10 cellular contexts compared by ENCODE assay signal in the genomic region with DNA sequence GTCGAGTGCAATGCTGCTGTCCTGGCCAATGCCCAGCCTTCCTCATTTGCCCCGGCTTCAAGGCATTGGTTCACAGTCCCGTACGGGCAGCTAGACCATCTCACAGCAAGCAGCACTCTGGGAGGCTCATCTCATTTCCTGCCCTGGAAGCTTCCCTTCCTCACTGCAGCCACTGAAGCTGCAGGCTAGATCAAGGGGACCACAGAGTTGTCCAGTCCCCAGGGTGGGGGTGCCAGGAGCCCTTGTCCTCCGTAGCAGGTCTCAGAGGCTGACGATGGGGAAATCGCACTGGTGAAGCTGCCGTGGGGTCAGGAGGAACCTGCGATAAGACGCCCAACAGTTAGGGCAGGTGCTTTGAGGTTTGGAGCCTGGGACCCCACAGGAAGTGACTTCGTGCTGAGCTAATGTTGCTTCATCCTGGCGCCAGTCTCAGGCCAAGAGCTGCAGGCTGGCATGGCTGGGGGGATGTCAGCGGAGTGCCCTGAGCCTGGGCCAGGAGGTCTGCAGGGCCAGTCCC. TPM values are rescaled to one million over a fixed set of nuclear protein-coding genes. Genes with fewer than 3 reads are reported as not detected.
DNase-seq lines count a peak whose midpoint lies in the region; ATAC-seq, FAIRE-seq and TF ChIP-seq lines count a peak whose summit lies in the region.
"Had no signal": no experiment of that assay in that cellular context is flagged by ENCODE, and none has a peak within 500 bp of the region (broad histone marks: within the 10 kb centered on the region; RNA-seq: fewer than 3 reads in every experiment).

TSS of gene SPNS3 (plus strand) at position 426 of the 517 bp plus-strand sequence. CDS start at position 454, 28 bp downstream.

- CTCF ChIA-PET in activated naive CD4-positive, alpha-beta T cell treated with anti-CD3 and anti-CD28 coated beads for 36 hours (lab: Charles Lee), result interaction anchor here (0.6 to 1.4 kb wide), 2 partner anchors 13 to 424 kb away, joined by 3 to 6 read pairs; no protein-coding TSS in a partner anchor

- intact Hi-C loops in activated naive CD4-positive, alpha-beta T cell treated with anti-CD3 and anti-CD28 coated beads for 36 hours (cut with micrococcal nuclease), result loop anchor here (5.0 kb wide), 1 partner anchor 49 kb away; no protein-coding TSS in a partner anchor

- TF ChIP-seq POLR2A in GM12891 (IDR thresholded peaks at IDR 0.05; ENCODE audit: low read depth, low read length), result no peak

- DNase-seq in GM12891 (ENCODE audit: insufficient read length, low spot score), result no peak
- peak; percentile 48 for DNase-seq in RPMI8226
- peak; percentile 64 for DNase-seq in activated naive CD4-positive, alpha-beta T cell treated with anti-CD3 and anti-CD28 coated beads for 36 hours
- peak; percentile 35 for DNase-seq in stimulated activated CD4-positive, alpha-beta T cell treated with anti-CD3 and anti-CD28 coated beads, Interleukin-1b, Interleukin-23, amount 100 ng/mL, for 48 hours
- no peak for DNase-seq in NCI-H2171 (lab: John Stamatoyannopoulos, UW)
- no peak for DNase-seq in superior temporal gyrus (ENCODE audit: extremely low spot score)
- DNase-seq in D341Med (ENCODE audit: low spot score), result no peak

- ATAC-seq in GM21447 (IDR thresholded peaks at IDR 0.05; ENCODE audit: unreplicated experiment), result no peak

- H3K4me3 Mint-ChIP-seq in activated naive CD4-positive, alpha-beta T cell treated with anti-CD3 and anti-CD28 coated beads for 36 hours, result peak within 1 kb of the TSS; percentile 74
- H3K4me3 Mint-ChIP-seq: brain had no signal

- peaks cover 25% of the 10 kb centered on the region for H3K4me1 Mint-ChIP-seq in activated naive CD4-positive, alpha-beta T cell treated with anti-CD3 and anti-CD28 coated beads for 36 hours (ENCODE audit: low read depth)
- H3K4me1 Mint-ChIP-seq: brain had no signal

- no peak within 1 kb of the TSS for H3K27ac Mint-ChIP-seq in activated naive CD4-positive, alpha-beta T cell treated with anti-CD3 and anti-CD28 coated beads for 36 hours
- H3K27ac Mint-ChIP-seq: brain had no signal

- H3K27me3 Mint-ChIP-seq in activated naive CD4-positive, alpha-beta T cell treated with anti-CD3 and anti-CD28 coated beads for 36 hours (ENCODE audit: low read depth), result no peaks in the 10 kb centered on the region

- FAIRE-seq in GM12891 (lab: Jason Lieb, UNC), result peak; percentile 96

- H3K36me3 Mint-ChIP-seq in activated naive CD4-positive, alpha-beta T cell treated with anti-CD3 and anti-CD28 coated beads for 36 hours (ENCODE audit: low read depth), result peaks cover 1% of the 10 kb centered on the region
- H3K36me3 Mint-ChIP-seq: brain had no signal

- H3K9me3 Mint-ChIP-seq in activated naive CD4-positive, alpha-beta T cell treated with anti-CD3 and anti-CD28 coated beads for 36 hours, result no peaks in the 10 kb centered on the region

TF ChIP-seq in GM12891, 5 proteins besides CTCF, POLR2A, EP300 and RAD21:
- TF ChIP-seq SPI1 (IDR thresholded peaks at IDR 0.05; ENCODE audit: low read depth, low read length) (no peak), POLR2AphosphoS5 (IDR thresholded peaks at IDR 0.05; ENCODE audit: low read depth, low read length) (no peak), POU2F2 (IDR thresholded peaks at IDR 0.05; ENCODE audit: low read depth, low read length) (no peak), TAF1 (IDR thresholded peaks at IDR 0.05; ENCODE audit: low read depth, low read length) (no peak), PAX5 (IDR thresholded peaks at IDR 0.05; ENCODE audit: insufficient read depth, low read length, severe bottlenecking) (no peak)

RNA-seq across cellular contexts. Expression of gene SPNS3, which starts in this region (rescaled TPM):
- polyA plus RNA-seq in GM12891 (2012; ENCODE audit: low read depth, missing spikeins), result 1.3 TPM
- total RNA-seq in activated naive CD4-positive, alpha-beta T cell treated with anti-CD3 and anti-CD28 coated beads for 36 hours, result 10 to 100 TPM; 17.7 to 20.4 TPM
- total RNA-seq: NCI-H460 had no signal

Comparison
In these comparisons a context has a peak if more than half of its experiments do, and no peak if none do; other contexts are left out.
1. DNase-seq: peak in RPMI8226 (single experiment), activated naive CD4-positive, alpha-beta T cell treated with anti-CD3 and anti-CD28 coated beads for 36 hours (single experiment) and stimulated activated CD4-positive, alpha-beta T cell treated with anti-CD3 and anti-CD28 coated beads, Interleukin-1b, Interleukin-23, amount 100 ng/mL, for 48 hours (single experiment); none in GM12891 (single experiment), NCI-H2171 (single experiment), superior temporal gyrus (single experiment) and D341Med (single experiment).